Comparison of ENCODE assay signal across 29 cellular contexts in the genomic region with DNA sequence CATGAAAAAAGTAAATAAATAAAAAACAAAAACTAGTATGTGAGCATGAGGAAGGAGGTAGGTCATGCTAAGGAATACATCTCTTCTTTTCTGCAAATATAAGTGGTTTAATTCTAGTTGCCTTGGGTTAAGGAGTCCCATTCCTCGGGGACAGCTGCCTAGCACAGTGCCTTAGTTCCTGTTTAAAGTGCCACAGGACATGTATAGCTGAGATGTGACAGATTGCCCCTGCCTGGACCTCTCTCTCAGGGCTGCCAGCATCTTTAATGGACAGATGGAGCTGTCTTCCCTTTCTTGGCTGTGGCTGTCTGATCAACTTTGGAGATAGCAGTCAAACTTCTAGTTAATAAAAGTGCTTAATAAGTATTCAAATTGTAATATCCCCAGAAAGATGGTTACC.
"Had no signal": no experiment of that assay in that cellular context is flagged by ENCODE, and none has a peak within 500 bp of the region (broad histone marks: within the 10 kb centered on the region; RNA-seq: fewer than 3 reads in every experiment).

No MANE protein-coding gene starts in this region.

- H3K4me1 Mint-ChIP-seq: activated CD4-positive, alpha-beta memory T cell treated with anti-CD3 and anti-CD28 coated beads, Interleukin-2, amount 10 ng/mL, durations not matched to agents 7 days and 5 days; activated CD4-positive, alpha-beta T cell treated with anti-CD3 and anti-CD28 coated beads, Interleukin-2, amount 10 ng/mL, durations not matched to agents 7 days and 5 days; activated naive CD4-positive, alpha-beta T cell treated with anti-CD3 and anti-CD28 coated beads, Interleukin-2, amount 10 ng/mL, durations not matched to agents 7 days and 5 days; activated naive CD8-positive, alpha-beta T cell treated with anti-CD3 and anti-CD28 coated beads, Interleukin-2, amount 10 ng/mL, durations not matched to agents 7 days and 5 days had no signal

- H3K4me3 ChIP-seq: ascending aorta, breast epithelium, cardiac muscle cell, esophagus muscularis mucosa, gastroesophageal sphincter had no signal

- ATAC-seq: activated naive CD4-positive, alpha-beta T cell treated with anti-CD3 and anti-CD28 coated beads, Interleukin-2, amount 50 U/mL, for 72 hours; activated T-cell treated with anti-CD3 and anti-CD28 coated beads, Interleukin-2, amount 50 U/mL, for 72 hours; effector memory CD8-positive, alpha-beta T cell; gastroesophageal sphincter had no signal

- H3K4me3 Mint-ChIP-seq: activated CD4-positive, alpha-beta memory T cell treated with anti-CD3 and anti-CD28 coated beads, Interleukin-2, amount 10 ng/mL, durations not matched to agents 7 days and 5 days; activated CD4-positive, alpha-beta T cell treated with anti-CD3 and anti-CD28 coated beads, Interleukin-2, amount 10 ng/mL, durations not matched to agents 7 days and 5 days; activated naive CD4-positive, alpha-beta T cell treated with anti-CD3 and anti-CD28 coated beads, Interleukin-2, amount 10 ng/mL, durations not matched to agents 7 days and 5 days; activated naive CD8-positive, alpha-beta T cell treated with anti-CD3 and anti-CD28 coated beads, Interleukin-2, amount 10 ng/mL, durations not matched to agents 7 days and 5 days; activated T-cell treated with anti-CD3 and anti-CD28 coated beads, Interleukin-2, amount 50 U/mL, for 24 hours; activated T-cell treated with anti-CD3 and anti-CD28 coated beads, Interleukin-2, amount 50 U/mL, for 72 hours; brain; effector memory CD8-positive, alpha-beta T cell had no signal

- H3K27me3 Mint-ChIP-seq: activated CD4-positive, alpha-beta memory T cell treated with anti-CD3 and anti-CD28 coated beads, Interleukin-2, amount 10 ng/mL, durations not matched to agents 7 days and 5 days; activated CD4-positive, alpha-beta T cell treated with anti-CD3 and anti-CD28 coated beads, Interleukin-2, amount 10 ng/mL, durations not matched to agents 7 days and 5 days; activated naive CD4-positive, alpha-beta T cell treated with anti-CD3 and anti-CD28 coated beads, Interleukin-2, amount 10 ng/mL, durations not matched to agents 7 days and 5 days; activated naive CD8-positive, alpha-beta T cell treated with anti-CD3 and anti-CD28 coated beads, Interleukin-2, amount 10 ng/mL, durations not matched to agents 7 days and 5 days; activated T-cell treated with anti-CD3 and anti-CD28 coated beads, Interleukin-2, amount 50 U/mL, for 24 hours; brain; effector memory CD8-positive, alpha-beta T cell had no signal

- H3K27ac Mint-ChIP-seq: activated CD4-positive, alpha-beta memory T cell treated with anti-CD3 and anti-CD28 coated beads, Interleukin-2, amount 10 ng/mL, durations not matched to agents 7 days and 5 days; activated CD4-positive, alpha-beta T cell treated with anti-CD3 and anti-CD28 coated beads, Interleukin-2, amount 10 ng/mL, durations not matched to agents 7 days and 5 days; activated naive CD4-positive, alpha-beta T cell treated with anti-CD3 and anti-CD28 coated beads, Interleukin-2, amount 10 ng/mL, durations not matched to agents 7 days and 5 days; activated naive CD4-positive, alpha-beta T cell treated with anti-CD3 and anti-CD28 coated beads, Interleukin-2, amount 50 U/mL, for 72 hours; activated naive CD8-positive, alpha-beta T cell treated with anti-CD3 and anti-CD28 coated beads, Interleukin-2, amount 10 ng/mL, durations not matched to agents 7 days and 5 days; activated T-cell treated with anti-CD3 and anti-CD28 coated beads, Interleukin-2, amount 50 U/mL, for 24 hours; activated T-cell treated with anti-CD3 and anti-CD28 coated beads, Interleukin-2, amount 50 U/mL, for 72 hours; brain; effector memory CD8-positive, alpha-beta T cell had no signal

- H3K4me1 ChIP-seq: ascending aorta, breast epithelium, esophagus muscularis mucosa, gastroesophageal sphincter had no signal

- H3K27ac ChIP-seq: ascending aorta, breast epithelium, cardiac muscle cell, esophagus muscularis mucosa, gastroesophageal sphincter had no signal

- DNase-seq: activated CD4-positive, alpha-beta memory T cell treated with anti-CD3 and anti-CD28 coated beads, Interleukin-2, amount 10 ng/mL, durations not matched to agents 7 days and 5 days; activated CD4-positive, alpha-beta T cell treated with anti-CD3 and anti-CD28 coated beads for 4 hours; activated CD4-positive, alpha-beta T cell treated with anti-CD3 and anti-CD28 coated beads, Interleukin-2, amount 10 ng/mL, durations not matched to agents 7 days and 5 days; activated CD4-positive, alpha-beta T cell treated with anti-CD3 and anti-CD28 coated beads, Interleukin-2, amount 50 U/mL, for 4 hours; activated CD4-positive, CD25-positive, alpha-beta regulatory T cell; activated CD4-positive, CD25-positive, alpha-beta regulatory T cell treated with anti-CD3 and anti-CD28 coated beads, Interleukin-2, amount 50 U/mL, for 72 hours; activated CD8-positive, alpha-beta memory T cell treated with anti-CD3 and anti-CD28 coated beads, Interleukin-2, amount 50 U/mL, for 48 hours; activated gamma-delta T cell; activated naive CD4-positive, alpha-beta T cell; activated naive CD4-positive, alpha-beta T cell treated with anti-CD3 and anti-CD28 coated beads, Interleukin-2, amount 10 ng/mL, durations not matched to agents 7 days and 5 days; activated naive CD8-positive, alpha-beta T cell treated with anti-CD3 and anti-CD28 coated beads, Interleukin-2, amount 10 ng/mL, durations not matched to agents 7 days and 5 days; activated T-cell treated with anti-CD3 and anti-CD28 coated beads for 4 hours; activated T-cell treated with anti-CD3 and anti-CD28 coated beads, Interleukin-2, amount 50 U/mL, for 24 hours; activated T-cell treated with anti-CD3 and anti-CD28 coated beads, Interleukin-2, amount 50 U/mL, for 72 hours; central memory CD4-positive, alpha-beta T cell; cortex of kidney; dermis blood vessel endothelial cell; effector CD4-positive, alpha-beta T cell; effector memory CD8-positive, alpha-beta T cell; erythroblast; head of caudate nucleus; T-helper 2 cell had no signal

- H3K27me3 ChIP-seq: ascending aorta, breast epithelium, cardiac muscle cell, esophagus muscularis mucosa, gastroesophageal sphincter had no signal

- H3K36me3 ChIP-seq: ascending aorta, breast epithelium, cardiac muscle cell, esophagus muscularis mucosa, gastroesophageal sphincter had no signal
